In the genomic region with DNA sequence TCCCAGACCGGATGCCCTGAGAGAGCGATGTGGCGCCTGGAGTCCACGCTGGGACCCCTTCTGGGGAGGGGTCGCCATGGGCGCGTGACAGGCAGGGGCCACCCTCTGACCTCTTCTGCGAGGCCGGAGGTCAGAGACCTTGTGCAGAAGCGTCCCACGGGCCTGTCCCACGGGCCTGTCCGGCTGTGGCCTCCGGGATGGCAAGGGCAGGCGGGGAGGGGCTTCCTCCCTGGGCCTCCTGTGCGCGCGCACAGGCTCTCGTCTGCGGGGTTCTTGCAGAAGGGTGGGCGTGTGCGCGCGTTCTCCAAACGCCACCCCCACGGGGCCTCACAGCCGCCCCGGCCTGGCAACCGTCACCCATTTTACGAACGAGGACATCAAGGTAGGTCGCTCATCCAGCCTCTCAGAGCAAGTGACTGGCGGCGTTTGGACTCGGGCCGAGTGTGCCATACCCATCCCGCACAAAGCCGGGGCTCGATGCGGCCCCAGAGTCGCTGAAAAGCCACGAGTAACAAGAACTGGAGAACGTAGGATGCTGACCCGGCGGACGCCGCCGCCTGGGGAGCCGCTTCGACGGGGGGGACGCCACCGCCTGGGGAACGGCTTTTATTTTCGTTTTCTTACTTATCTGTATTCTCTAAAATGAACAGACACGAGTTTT, we compare ENCODE assay signal across 8 cellular contexts.
DNase-seq lines count a peak whose midpoint lies in the region; ATAC-seq and TF ChIP-seq lines count a peak whose summit lies in the region.

No MANE protein-coding gene starts in this region.

- H3K36me3 Mint-ChIP-seq in activated naive CD4-positive, alpha-beta T cell treated with anti-CD3 and anti-CD28 coated beads, Interleukin-2, amount 10 ng/mL, durations not matched to agents 7 days and 5 days = peaks cover 11% of the 10 kb centered on the region
- peaks cover 2% of the 10 kb centered on the region for H3K36me3 Mint-ChIP-seq in memory B cell

- ATAC-seq in HG02642 (IDR thresholded peaks at IDR 0.05; ENCODE audit: poor library complexity, unreplicated experiment) = peak; percentile 21
- ATAC-seq in memory B cell (ENCODE audit: low read depth) = no peak
- no peak for ATAC-seq in HG03175 (IDR thresholded peaks at IDR 0.05; ENCODE audit: unreplicated experiment)

- no peaks in the 10 kb centered on the region for H3K9me3 Mint-ChIP-seq in activated naive CD4-positive, alpha-beta T cell treated with anti-CD3 and anti-CD28 coated beads, Interleukin-2, amount 10 ng/mL, durations not matched to agents 7 days and 5 days
- H3K9me3 Mint-ChIP-seq in memory B cell = no peaks in the 10 kb centered on the region

- DNase-seq in GM12865 (ENCODE audit: low read depth) (no peak), memory B cell (ENCODE audit: low spot score in 2 of 2) (no peak), NCI-H146 treated with DMSO at 0.1 percent for 48 hours (lab: John Stamatoyannopoulos, UW; ENCODE audit: unreplicated experiment) (no peak), GM19240 (ENCODE audit: insufficient read length, low spot score) (no peak), GF-D8 (lab: John Stamatoyannopoulos, UW) (no peak)
- DNase-seq in activated naive CD4-positive, alpha-beta T cell treated with anti-CD3 and anti-CD28 coated beads, Interleukin-2, amount 10 ng/mL, durations not matched to agents 7 days and 5 days = peak; percentile 45

- no peak for TF ChIP-seq CTCF in GM12865 (IDR thresholded peaks at IDR 0.05; ENCODE audit: insufficient read depth, low read depth, low read length, missing control alignments)

- peak overlapping the region; percentile 67 for H3K4me3 Mint-ChIP-seq in activated naive CD4-positive, alpha-beta T cell treated with anti-CD3 and anti-CD28 coated beads, Interleukin-2, amount 10 ng/mL, durations not matched to agents 7 days and 5 days
- H3K4me3 Mint-ChIP-seq in memory B cell = peak overlapping the region; percentile 21

- no peak overlapping the region for H3K27ac Mint-ChIP-seq in activated naive CD4-positive, alpha-beta T cell treated with anti-CD3 and anti-CD28 coated beads, Interleukin-2, amount 10 ng/mL, durations not matched to agents 7 days and 5 days
- H3K27ac Mint-ChIP-seq in memory B cell = no peak overlapping the region

- H3K4me1 Mint-ChIP-seq in activated naive CD4-positive, alpha-beta T cell treated with anti-CD3 and anti-CD28 coated beads, Interleukin-2, amount 10 ng/mL, durations not matched to agents 7 days and 5 days = peaks cover 25% of the 10 kb centered on the region
- H3K4me1 Mint-ChIP-seq in memory B cell = peaks cover 5% of the 10 kb centered on the region

- CTCF ChIA-PET in activated naive CD4-positive, alpha-beta T cell treated with anti-CD3 and anti-CD28 coated beads, Interleukin-2, amount 10 ng/mL, durations not matched to agents 7 days and 5 days (lab: Charles Lee) = interaction anchor here (1.0 kb wide), 1 partner anchor 106 kb away, joined by 3 read pairs; no protein-coding TSS in a partner anchor

- H3K27me3 Mint-ChIP-seq in activated naive CD4-positive, alpha-beta T cell treated with anti-CD3 and anti-CD28 coated beads, Interleukin-2, amount 10 ng/mL, durations not matched to agents 7 days and 5 days = peaks cover 60% of the 10 kb centered on the region
- H3K27me3 Mint-ChIP-seq in memory B cell = peaks cover 17% of the 10 kb centered on the region

- peak overlapping the region; percentile 57 for H3K4me3 ChIP-seq in GM12865 (ENCODE audit: low read depth, low read length)
